26 cellular contexts compared by ENCODE assay signal in genomic region chr1:58365328-58365727, GRCh38.
"Had no signal": no experiment of that assay in that cellular context is flagged by ENCODE, and none has a peak within 500 bp of the region (broad histone marks: within the 10 kb centered on the region; RNA-seq: fewer than 3 reads in every experiment).

No MANE protein-coding gene starts in this region.

- H3K4me1 ChIP-seq: parathyroid adenoma, right atrium auricular region, right lobe of liver, tibial nerve, uterus had no signal

- H3K4me3 ChIP-seq: left ventricle myocardium inferior, lung, neural progenitor cell, right atrium auricular region, right lobe of liver, smooth muscle cell, tibial nerve, uterus had no signal

- H3K4me2 ChIP-seq: neural progenitor cell, smooth muscle cell had no signal

- H3K27ac ChIP-seq: left ventricle myocardium inferior, neural progenitor cell, neutrophil, parathyroid adenoma, right atrium auricular region, right lobe of liver, tibial nerve, uterus had no signal

- H3K9me3 ChIP-seq: neutrophil, right atrium auricular region, right lobe of liver, tibial nerve, uterus had no signal

- H2AFZ ChIP-seq: neural progenitor cell, parathyroid adenoma had no signal

- H3K9me3 Mint-ChIP-seq: natural killer cell; stimulated activated memory B cell treated with anti-CD40 and anti-IgM and Interleukin-4, amounts not matched to agents 10 μg/mL and 1 μg/mL and 100 μg/mL, for 72 hours; stimulated activated naive CD8-positive, alpha-beta T cell treated with anti-CD3 and anti-CD28 coated beads, Interleukin-15, amount 100 ng/mL, for 72 hours; type B pancreatic cell had no signal

- H3K4me1 Mint-ChIP-seq: mesothelial cell of epicardium, naive B cell had no signal

- H3K36me3 ChIP-seq: left ventricle myocardium inferior, neural progenitor cell, neutrophil, right atrium auricular region, right lobe of liver, tibial nerve, uterus had no signal

- H3K36me3 Mint-ChIP-seq: mesothelial cell of epicardium, natural killer cell, type B pancreatic cell had no signal

- DNase-seq: islet precursor cell; left ventricle myocardium inferior; mesendoderm; naive B cell; natural killer cell; nephron progenitor cell; occipital lobe; right lobe of liver; stimulated activated CD4-positive, alpha-beta T cell treated with anti-CD3 and anti-CD28 coated beads, Interleukin-1b, Interleukin-23, amount 100 ng/mL, for 48 hours; stimulated activated CD4-positive, alpha-beta T cell treated with anti-CD3 and anti-CD28 coated beads, Interleukin-2, amount 100 ng/mL, for 48 hours; stimulated activated CD4-positive, alpha-beta T cell treated with anti-CD3 and anti-CD28 coated beads, Interleukin-4, amount 100 ng/mL, for 4 hours; stimulated activated CD8-positive, alpha-beta memory T cell treated with anti-CD3 and anti-CD28 coated beads, Interleukin-4, amount 100 ng/mL, for 48 hours; stimulated activated naive CD4-positive, alpha-beta T cell treated with Interleukin-2 at 50 U/mL for 16 hours; stimulated activated naive CD8-positive, alpha-beta T cell treated with anti-CD3 and anti-CD28 coated beads, Interleukin-15, amount 100 ng/mL, for 72 hours; substantia nigra; uterus had no signal

- H3K9ac ChIP-seq: neural progenitor cell, parathyroid adenoma had no signal

- H3K27ac Mint-ChIP-seq: mesothelial cell of epicardium; naive B cell; natural killer cell; nephron progenitor cell; neural progenitor cell; stimulated activated naive CD8-positive, alpha-beta T cell treated with anti-CD3 and anti-CD28 coated beads, Interleukin-15, amount 100 ng/mL, for 72 hours; type B pancreatic cell had no signal

- H3K27me3 Mint-ChIP-seq: naive B cell; stimulated activated memory B cell treated with anti-CD40 and anti-IgM and Interleukin-4, amounts not matched to agents 10 μg/mL and 1 μg/mL and 100 μg/mL, for 72 hours; stimulated activated naive CD8-positive, alpha-beta T cell treated with anti-CD3 and anti-CD28 coated beads, Interleukin-15, amount 100 ng/mL, for 72 hours; type B pancreatic cell had no signal

- H3K4me3 Mint-ChIP-seq: mesothelial cell of epicardium; naive B cell; natural killer cell; nephron progenitor cell; neural progenitor cell; stimulated activated memory B cell treated with anti-CD40 and anti-IgM and Interleukin-4, amounts not matched to agents 10 μg/mL and 1 μg/mL and 100 μg/mL, for 72 hours; stimulated activated naive CD8-positive, alpha-beta T cell treated with anti-CD3 and anti-CD28 coated beads, Interleukin-15, amount 100 ng/mL, for 72 hours; type B pancreatic cell had no signal

- ATAC-seq: natural killer cell; right lobe of liver; stimulated activated memory B cell treated with anti-CD40 and anti-IgM and Interleukin-4, amounts not matched to agents 10 μg/mL and 1 μg/mL and 100 μg/mL, for 72 hours; stimulated activated naive CD8-positive, alpha-beta T cell treated with anti-CD3 and anti-CD28 coated beads, Interleukin-15, amount 100 ng/mL, for 72 hours had no signal

- H3K27me3 ChIP-seq: neural progenitor cell, right atrium auricular region, right lobe of liver, tibial nerve, uterus had no signal

- H3K79me2 ChIP-seq: parathyroid adenoma had no signal
